In genomic region chr15:29822100-29822684, GRCh38 we compare ENCODE assay signal across 8 cellular contexts. TPM values are rescaled to one million over a fixed set of nuclear protein-coding genes. Genes with fewer than 3 reads are reported as not detected.
DNase-seq lines count a peak whose midpoint lies in the region; ATAC-seq lines count a peak whose summit lies in the region.

Gene TJP1 (minus strand): TSS chr15:29822468. CDS start chr15:29822028, 440 bp downstream.

- H3K9me3 ChIP-seq in CD4-positive, alpha-beta memory T cell (ENCODE audit: control insufficient read depth in 1 of 2, low read length in 2 of 2) = no peaks in the 10 kb centered on the region
- no peaks in the 10 kb centered on the region for H3K9me3 ChIP-seq in SJSA1 (replicated peaks)

- H3K27ac ChIP-seq in CD4-positive, alpha-beta memory T cell (ENCODE audit: low read depth, low read length) = no peak within 1 kb of the TSS
- H3K27ac ChIP-seq in SJSA1 (peak within 1 kb of the TSS; percentile 99), epithelial cell of prostate (peak within 1 kb of the TSS; percentile 97), temporal lobe (ENCODE audit: low read depth, low read length) (peak within 1 kb of the TSS; percentile 47)

- ATAC-seq in HG03442 (IDR thresholded peaks at IDR 0.05; ENCODE audit: unreplicated experiment) (peak; percentile 19), HG03342 (IDR thresholded peaks at IDR 0.05; ENCODE audit: unreplicated experiment) (no peak), HG03439 (IDR thresholded peaks at IDR 0.05; ENCODE audit: unreplicated experiment) (no peak)

- H3K9me3 Mint-ChIP-seq in CD4-positive, alpha-beta memory T cell = peaks cover 0 to 56% (median 36%) of the 10 kb centered on the region in 8 donors

- peak within 1 kb of the TSS in 7 of 8 donors; percentile 47 to 76 (median 64) for H3K4me3 Mint-ChIP-seq in CD4-positive, alpha-beta memory T cell

- H3K36me3 Mint-ChIP-seq in CD4-positive, alpha-beta memory T cell = peaks cover 4 to 6% of the 10 kb centered on the region in 2 donors

- peaks cover 11 to 26% (median 20%) of the 10 kb centered on the region in 4 donors for H3K4me1 Mint-ChIP-seq in CD4-positive, alpha-beta memory T cell

- intact Hi-C loops in CD4-positive, alpha-beta memory T cell (cut with micrococcal nuclease) = no loop called here

- POLR2A ChIA-PET in CD4-positive, alpha-beta memory T cell (lab: Charles Lee; ENCODE audit: partially characterized antibody) = no interaction called here

- H3K27ac Mint-ChIP-seq in CD4-positive, alpha-beta memory T cell = peak within 1 kb of the TSS in 3 of 7 donors; percentile 4 to 35 (median 31)

- H3K36me3 ChIP-seq in CD4-positive, alpha-beta memory T cell (ENCODE audit: insufficient read depth, low read length) = no peaks in the 10 kb centered on the region
- H3K36me3 ChIP-seq in SJSA1 = peaks cover 5% of the 10 kb centered on the region

- H3K27me3 ChIP-seq in CD4-positive, alpha-beta memory T cell (ENCODE audit: insufficient read depth, low read length) = peaks cover 28% of the 10 kb centered on the region
- H3K27me3 ChIP-seq in SJSA1 (replicated peaks) = no peaks in the 10 kb centered on the region

- H3K27me3 Mint-ChIP-seq in CD4-positive, alpha-beta memory T cell = peaks cover 23 to 26% of the 10 kb centered on the region in 2 donors

- DNase-seq in CD4-positive, alpha-beta memory T cell = no peak
- DNase-seq in SJSA1 (ENCODE audit: low read depth in 1 of 2, low spot score in 2 of 2) (peak; percentile 85 to 91), epithelial cell of prostate (ENCODE audit: low read depth, low spot score) (no peak), medulla oblongata (ENCODE audit: extremely low spot score) (peak; percentile 80)

- peaks cover 28% of the 10 kb centered on the region for H3K4me1 ChIP-seq in CD4-positive, alpha-beta memory T cell (ENCODE audit: insufficient read depth, low read length)
- peaks cover 44% of the 10 kb centered on the region for H3K4me1 ChIP-seq in SJSA1 (replicated peaks)

- H3K4me3 ChIP-seq in CD4-positive, alpha-beta memory T cell (ENCODE audit: low read length in 2 of 2) = no peak within 1 kb of the TSS
- H3K4me3 ChIP-seq in SJSA1 = peak within 1 kb of the TSS; percentile 97

- CTCF ChIA-PET in CD4-positive, alpha-beta memory T cell (lab: Charles Lee; ENCODE audit: partially characterized antibody) = no interaction called here

RNA-seq across cellular contexts. Expression of gene TJP1, which starts in this region (rescaled TPM):
- not detected for total RNA-seq in CD4-positive, alpha-beta memory T cell
- polyA plus RNA-seq in CD4-positive, alpha-beta memory T cell = not detected
- 47.2 and 70.1 TPM in 2 replicates for total RNA-seq in SJSA1 (2014; rRNA removed; shearing (Covaris generic))
- 60.0 TPM for total RNA-seq in temporal lobe

Comparison
In these comparisons a context has a peak if more than half of its experiments do, and no peak if none do; other contexts are left out.
1. RNA of gene TJP1 (total RNA-seq): 47.2 to 70.1 TPM in SJSA1 and 60.0 TPM in temporal lobe (single experiment); not detected in CD4-positive, alpha-beta memory T cell; every median in the first group is over 10 times any median in the second.
2. DNase-seq: peak in SJSA1 (2 of 2) and medulla oblongata (single experiment); none in CD4-positive, alpha-beta memory T cell (0 of 5) and epithelial cell of prostate (single experiment).